In genomic region chr20:19512886-19513285, GRCh38 we compare ENCODE assay signal across 14 cellular contexts.
A peak's percentile ranks its signal among the peaks of the same experiment; 100 is the strongest.
DNase-seq lines count a peak whose midpoint lies in the region; ATAC-seq and TF ChIP-seq lines count a peak whose summit lies in the region.
"Had no signal": no experiment of that assay in that cellular context is flagged by ENCODE, and none has a peak within 500 bp of the region (broad histone marks: within the 10 kb centered on the region; RNA-seq: fewer than 3 reads in every experiment).

No MANE protein-coding gene starts in this region.

- no peaks in the 10 kb centered on the region for H3K27me3 ChIP-seq in neural progenitor cell
- H3K27me3 ChIP-seq in transverse colon: no peaks in the 10 kb centered on the region
- H3K27me3 ChIP-seq: BLaER1 treated with 17β-estradiol and CSF1 and Interleukin-3, amounts not matched to agents 10 nM and 100 nM had no signal

- H3K36me3 ChIP-seq in neural progenitor cell: no peaks in the 10 kb centered on the region
- H3K36me3 ChIP-seq in transverse colon: no peaks in the 10 kb centered on the region
- H3K36me3 ChIP-seq: BLaER1 treated with 17β-estradiol and CSF1 and Interleukin-3, amounts not matched to agents 10 nM and 100 nM had no signal

- H3K4me3 Mint-ChIP-seq in neural progenitor cell: no peak overlapping the region
- H3K4me3 Mint-ChIP-seq: B cell; CD8-positive, alpha-beta T cell; GM23338 had no signal

- TF ChIP-seq EP300 in transverse colon (IDR thresholded peaks at IDR 0.05; ENCODE audit: low read depth): no peak

- H3K27me3 Mint-ChIP-seq in neural progenitor cell (ENCODE audit: insufficient read depth, low read depth): peaks cover 12% of the 10 kb centered on the region

- H3K27ac ChIP-seq in neural progenitor cell (no peak overlapping the region), transverse colon (no peak overlapping the region)
- H3K27ac ChIP-seq: BLaER1 treated with 17β-estradiol and CSF1 and Interleukin-3, amounts not matched to agents 10 nM and 100 nM; HL-60 had no signal

- peak overlapping the region; percentile 94 for H3K27ac Mint-ChIP-seq in neural progenitor cell
- H3K27ac Mint-ChIP-seq: B cell; CD8-positive, alpha-beta T cell; GM23338 had no signal

- H4K20me1 ChIP-seq in neural progenitor cell (ENCODE audit: low read depth): no peaks in the 10 kb centered on the region
- H4K20me1 ChIP-seq: BLaER1 treated with 17β-estradiol and CSF1 and Interleukin-3, amounts not matched to agents 10 nM and 100 nM had no signal

- DNase-seq in NCI-H2227 (lab: John Stamatoyannopoulos, UW; ENCODE audit: unreplicated experiment): peak; percentile 20
- no peak for DNase-seq in NCI-H2227 treated with DMSO at 0.1 percent for 48 hours (lab: John Stamatoyannopoulos, UW)
- peak; percentile 50 for DNase-seq in ecto neural progenitor cell (ENCODE audit: low spot score)
- DNase-seq in neural progenitor cell (ENCODE audit: low spot score): peak; percentile 53
- DNase-seq in transverse colon: no peak
- DNase-seq: Calu3; CD8-positive, alpha-beta T cell; GDM1; HCEC 1CT had no signal

- H3K4me1 ChIP-seq in neural progenitor cell (peaks cover 12% of the 10 kb centered on the region), transverse colon (no peaks in the 10 kb centered on the region)

- peaks cover 43% of the 10 kb centered on the region for H3K4me1 Mint-ChIP-seq in neural progenitor cell
- H3K4me1 Mint-ChIP-seq: B cell had no signal

- in situ Hi-C loops in transverse colon (cut with MboI; ENCODE audit: low pct_ligation_motif_present in 1 of 4, low pct_unique_long_range_greater_than_20kb in 1 of 4, low sequenced_read_pairs in 3 of 4): no loop called here

- intact Hi-C loops in transverse colon (cut with DNase I; ENCODE audit: low total_unique reads): no loop called here

- H3K9me3 ChIP-seq in neural progenitor cell (ENCODE audit: low read depth) (no peaks in the 10 kb centered on the region), transverse colon (no peaks in the 10 kb centered on the region)
- H3K9me3 ChIP-seq: BLaER1 treated with 17β-estradiol and CSF1 and Interleukin-3, amounts not matched to agents 10 nM and 100 nM had no signal

- peaks cover 2% of the 10 kb centered on the region for H3K36me3 Mint-ChIP-seq in neural progenitor cell
- H3K36me3 Mint-ChIP-seq: CD8-positive, alpha-beta T cell had no signal

- no peak for TF ChIP-seq POLR2A in transverse colon (IDR thresholded peaks at IDR 0.05)

- H3K4me2 ChIP-seq in neural progenitor cell: peak overlapping the region; percentile 1
- H3K4me2 ChIP-seq: BLaER1 treated with 17β-estradiol and CSF1 and Interleukin-3, amounts not matched to agents 10 nM and 100 nM; GM23338 had no signal

- peaks cover 6% of the 10 kb centered on the region for H3K9me3 Mint-ChIP-seq in neural progenitor cell
- H3K9me3 Mint-ChIP-seq: CD8-positive, alpha-beta T cell had no signal

- no peak overlapping the region for H2AFZ ChIP-seq in neural progenitor cell (replicated peaks)
- H2AFZ ChIP-seq: GM23338 had no signal

- no peak overlapping the region for H3K9ac ChIP-seq in neural progenitor cell

- H3K4me3 ChIP-seq in neural progenitor cell (no peak overlapping the region), transverse colon (no peak overlapping the region)
- H3K4me3 ChIP-seq: BLaER1 treated with 17β-estradiol and CSF1 and Interleukin-3, amounts not matched to agents 10 nM and 100 nM; GM23338 had no signal

- TF ChIP-seq CTCF in neural progenitor cell (IDR thresholded peaks at IDR 0.05): no peak
- TF ChIP-seq CTCF in transverse colon (IDR thresholded peaks at IDR 0.05): no peak

- H3K79me2 ChIP-seq in neural progenitor cell (ENCODE audit: low read depth): no peaks in the 10 kb centered on the region

- no peaks in the 10 kb centered on the region for H3F3A ChIP-seq in neural progenitor cell (ENCODE audit: low read depth)

- no peak for ATAC-seq in HG02870 (IDR thresholded peaks at IDR 0.05; ENCODE audit: unreplicated experiment)
- ATAC-seq: CD8-positive, alpha-beta T cell; GM23338 had no signal

- 78% methylated on average over 2 of the region's 2 CpGs; no CpG with 5 or more reads in 1 of the 2 donors for WGBS in transverse colon (ENCODE audit: low coverage in 1 of 2), 2 donors

Comparison
In these comparisons a context has a peak if more than half of its experiments do, and no peak if none do; other contexts are left out.
1. DNase-seq: peak in NCI-H2227 (single experiment), ecto neural progenitor cell (single experiment) and neural progenitor cell (single experiment); none in NCI-H2227 treated with DMSO at 0.1 percent for 48 hours (single experiment) and transverse colon (single experiment).